10 cellular contexts compared by ENCODE assay signal in the genomic region with DNA sequence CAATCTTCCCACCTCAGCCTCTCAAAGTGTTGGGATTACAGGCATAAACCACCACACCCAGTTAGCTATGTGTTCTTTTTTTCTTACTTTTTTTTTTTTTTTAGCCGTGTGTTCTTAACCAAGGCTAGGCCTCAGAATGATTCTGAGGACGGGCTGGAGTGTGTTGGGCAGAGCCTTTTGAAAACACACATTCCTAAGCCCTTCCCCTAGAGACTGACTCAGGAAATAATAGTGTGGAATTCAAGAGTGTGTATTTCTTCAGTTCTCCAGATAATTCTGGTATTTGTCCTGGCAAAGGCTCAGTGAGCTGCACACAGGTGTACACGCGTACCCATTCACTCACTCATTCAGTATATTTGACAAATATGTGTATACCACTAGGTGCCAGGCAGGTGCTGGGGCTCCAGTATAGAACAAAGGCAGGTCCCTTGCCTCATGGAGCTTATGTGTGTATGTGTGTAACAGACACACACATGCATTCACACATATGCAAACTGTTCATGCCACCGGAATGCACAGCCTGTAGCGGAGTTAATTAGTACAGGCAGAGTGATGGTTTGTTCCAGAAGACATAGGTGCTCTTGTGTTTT. TPM values are rescaled to one million over a fixed set of nuclear protein-coding genes. Genes with fewer than 3 reads are reported as not detected.
DNase-seq lines count a peak whose midpoint lies in the region; ATAC-seq and TF ChIP-seq lines count a peak whose summit lies in the region.
"Had no signal": no experiment of that assay in that cellular context is flagged by ENCODE, and none has a peak within 500 bp of the region (broad histone marks: within the 10 kb centered on the region; RNA-seq: fewer than 3 reads in every experiment).

No MANE protein-coding gene starts in this region.

- no peaks in the 10 kb centered on the region for H3K27me3 ChIP-seq in ascending aorta

- H3K4me3 ChIP-seq in ascending aorta = no peak overlapping the region

- peak overlapping the region; percentile 90 to 93 for H3K27ac ChIP-seq in ascending aorta

- peaks cover under 1 to 10% of the 10 kb centered on the region in 2 donors for H3K36me3 ChIP-seq in ascending aorta

- TF ChIP-seq CTCF in HFFc6 (IDR thresholded peaks at IDR 0.05) (no peak; the same call in 1 of the 2 replicates), ascending aorta (IDR thresholded peaks at IDR 0.05) (no peak)

- peaks cover 11 to 26% of the 10 kb centered on the region in 2 donors for H3K4me1 ChIP-seq in ascending aorta

- intact Hi-C loops in ascending aorta (cut with DNase I) = loop anchor here (1.0 kb wide), 1 partner anchor 18 kb away; no protein-coding TSS in a partner anchor

- no peaks in the 10 kb centered on the region for H3K9me3 Mint-ChIP-seq in HFFc6

- H3K4me3 Mint-ChIP-seq in HFFc6 = peak overlapping the region; percentile 55

- no peaks in the 10 kb centered on the region for H3K27me3 Mint-ChIP-seq in HFFc6 (ENCODE audit: insufficient read depth)

- no peak for ATAC-seq in HG03520 (IDR thresholded peaks at IDR 0.05; ENCODE audit: unreplicated experiment)

- DNase-seq in HFFc6 = peak; percentile 75
- DNase-seq in ascending aorta (ENCODE audit: low spot score in 2 of 2) = no peak
- peak; percentile 83 for DNase-seq in hepatic stellate cell (ENCODE audit: low spot score)
- DNase-seq in stimulated activated CD8-positive, alpha-beta memory T cell treated with anti-CD3 and anti-CD28 coated beads, Interleukin-4, amount 100 ng/mL, for 48 hours = peak; percentile 22
- no peak for DNase-seq in NCI-H2196 (lab: John Stamatoyannopoulos, UW; ENCODE audit: unreplicated experiment)
- DNase-seq in effector CD8-positive, alpha-beta T cell (lab: John Stamatoyannopoulos, UW) = no peak
- DNase-seq: NCI-H1436, SHP77 treated with DMSO at 0.1 percent for 48 hours had no signal

- peaks cover 8% of the 10 kb centered on the region for H3K36me3 Mint-ChIP-seq in HFFc6 (ENCODE audit: low read depth)

- H3K27ac Mint-ChIP-seq in HFFc6 = peak overlapping the region; percentile 64

- H3K9me3 ChIP-seq in ascending aorta = no peaks in the 10 kb centered on the region

- H3K4me1 Mint-ChIP-seq in HFFc6 (ENCODE audit: low read depth) = peaks cover 28% of the 10 kb centered on the region

RNA-seq across cellular contexts. Expression of a gene that starts 19.4 kb away (rescaled TPM):
- 10 to 100 TPM; 17.2 to 20.7 (median 19.9) TPM for total RNA-seq in HFFc6 (2021; fragmentation: NEBNext Ultra II Directional; extraction: Animal tissue kit (Norgen Biotek cat#: 25700))
- total RNA-seq in ascending aorta = 36.4 TPM

RNA-seq across cellular contexts. Expression of a gene that starts 42.7 kb away (rescaled TPM):
- total RNA-seq in HFFc6 (2021; fragmentation: NEBNext Ultra II Directional; extraction: Animal tissue kit (Norgen Biotek cat#: 25700)) = 10 to 100 TPM; 13.3 to 17.4 (median 15.9) TPM
- 7.6 TPM for total RNA-seq in ascending aorta

RNA-seq across cellular contexts. Expression of a gene that starts 42.8 kb away (rescaled TPM):
- 1 to 10 TPM; 7.2 to 8.5 (median 8.2) TPM for total RNA-seq in HFFc6 (2021; fragmentation: NEBNext Ultra II Directional; extraction: Animal tissue kit (Norgen Biotek cat#: 25700))
- 3.0 TPM for total RNA-seq in ascending aorta

RNA-seq across cellular contexts. Expression of a gene that starts 50.1 kb away (rescaled TPM):
- not detected for total RNA-seq in HFFc6 (2021; fragmentation: NEBNext Ultra II Directional; extraction: Animal tissue kit (Norgen Biotek cat#: 25700))
- not detected for total RNA-seq in ascending aorta
- total RNA-seq: glomerular endothelial cell had no signal

Comparison
In these comparisons a context has a peak if more than half of its experiments do, and no peak if none do; other contexts are left out.
1. DNase-seq: peak in HFFc6 (single experiment), hepatic stellate cell (single experiment) and stimulated activated CD8-positive, alpha-beta memory T cell treated with anti-CD3 and anti-CD28 coated beads, Interleukin-4, amount 100 ng/mL, for 48 hours (single experiment); none in ascending aorta (0 of 2), NCI-H2196 (single experiment) and effector CD8-positive, alpha-beta T cell (single experiment).